ENCODE assay signal across 26 cellular contexts in genomic region chr17:37659887-37660286, GRCh38.
"Had no signal": no experiment of that assay in that cellular context is flagged by ENCODE, and none has a peak within 500 bp of the region (broad histone marks: within the 10 kb centered on the region; RNA-seq: fewer than 3 reads in every experiment).

No MANE protein-coding gene starts in this region.

- H3K4me3 ChIP-seq: dorsolateral prefrontal cortex, gastroesophageal sphincter, heart right ventricle, lung, prostate gland, skin epidermis, thoracic aorta, tibial nerve, upper lobe of right lung, uterus had no signal

- DNase-seq: dorsolateral prefrontal cortex; effector CD4-positive, alpha-beta T cell; foreskin keratinocyte; heart right ventricle; hippocampal formation; natural killer cell; right cardiac atrium; stimulated activated CD4-positive, alpha-beta T cell treated with anti-CD3 and anti-CD28 coated beads, Interleukin-15, amount 100 ng/mL, for 24 hours; stimulated activated CD4-positive, alpha-beta T cell treated with anti-CD3 and anti-CD28 coated beads, Interleukin-2, amount 100 ng/mL, for 48 hours; stimulated activated naive B cell treated with anti-CD40 and anti-IgM and Interleukin-4, amounts not matched to agents 10 μg/mL and 1 μg/mL and 100 μg/mL, for 72 hours; upper lobe of right lung; uterus had no signal

- H3K36me3 ChIP-seq: gastroesophageal sphincter, heart right ventricle, prostate gland, thoracic aorta, tibial nerve, upper lobe of right lung, uterus had no signal

- H3K27ac ChIP-seq: dorsolateral prefrontal cortex, epithelial cell of prostate, foreskin keratinocyte, gastroesophageal sphincter, heart right ventricle, prostate gland, skin epidermis, thoracic aorta, tibial nerve, upper lobe of right lung, uterus had no signal

- H3K27ac Mint-ChIP-seq: memory B cell; natural killer cell; stimulated activated naive B cell treated with anti-CD40 and anti-IgM and Interleukin-4, amounts not matched to agents 10 μg/mL and 1 μg/mL and 100 μg/mL, for 72 hours; stimulated activated naive CD8-positive, alpha-beta T cell treated with anti-CD3 and anti-CD28 coated beads, Interleukin-15, Interleukin-2, amounts not matched to agents 100 ng/mL and 50 ng/mL, for 24 hours had no signal

- H3K9me3 Mint-ChIP-seq: memory B cell; natural killer cell; neural crest cell; stimulated activated naive CD8-positive, alpha-beta T cell treated with anti-CD3 and anti-CD28 coated beads, Interleukin-15, Interleukin-2, amounts not matched to agents 100 ng/mL and 50 ng/mL, for 24 hours had no signal

- H3K4me1 ChIP-seq: foreskin keratinocyte, gastroesophageal sphincter, heart right ventricle, prostate gland, tibial nerve, upper lobe of right lung, uterus had no signal

- ATAC-seq: esophagus mucosa; foreskin keratinocyte; gastroesophageal sphincter; heart right ventricle; left lobe of liver; natural killer cell; right cardiac atrium; stimulated activated naive B cell treated with anti-CD40 and anti-IgM and Interleukin-4, amounts not matched to agents 10 μg/mL and 1 μg/mL and 100 μg/mL, for 72 hours; upper lobe of right lung had no signal

- H3K27me3 ChIP-seq: dorsolateral prefrontal cortex, foreskin keratinocyte, tibial nerve, uterus had no signal

- H3K4me3 Mint-ChIP-seq: memory B cell; natural killer cell; neural crest cell; stimulated activated naive B cell treated with anti-CD40 and anti-IgM and Interleukin-4, amounts not matched to agents 10 μg/mL and 1 μg/mL and 100 μg/mL, for 72 hours; stimulated activated naive CD8-positive, alpha-beta T cell treated with anti-CD3 and anti-CD28 coated beads, Interleukin-15, Interleukin-2, amounts not matched to agents 100 ng/mL and 50 ng/mL, for 24 hours had no signal

- H3K4me1 Mint-ChIP-seq: memory B cell, natural killer cell had no signal

- H3K36me3 Mint-ChIP-seq: memory B cell; natural killer cell; stimulated activated naive B cell treated with anti-CD40 and anti-IgM and Interleukin-4, amounts not matched to agents 10 μg/mL and 1 μg/mL and 100 μg/mL, for 72 hours had no signal

- FAIRE-seq: colon, islet of Langerhans had no signal

- H3K9me3 ChIP-seq: gastroesophageal sphincter, heart right ventricle, prostate gland, thoracic aorta, tibial nerve, upper lobe of right lung, uterus had no signal
